ENCODE assay signal across 12 cellular contexts in genomic region chr5:160458971-160459800, GRCh38. TPM values are rescaled to one million over a fixed set of nuclear protein-coding genes. Genes with fewer than 3 reads are reported as not detected.
DNase-seq lines count a peak whose midpoint lies in the region; ATAC-seq and TF ChIP-seq lines count a peak whose summit lies in the region.
"Had no signal": no experiment of that assay in that cellular context is flagged by ENCODE, and none has a peak within 500 bp of the region (broad histone marks: within the 10 kb centered on the region; RNA-seq: fewer than 3 reads in every experiment).

No MANE protein-coding gene starts in this region.

- POLR2A ChIA-PET in WTC11 (lab: Charles Lee), result no interaction called here

- H3K27me3 Mint-ChIP-seq in natural killer cell treated with Interleukin-12 subunit alpha and Interleukin-12 subunit beta and Interleukin-15 and Interleukin-18, amount 100 ng/mL, for 72 hours, result peaks cover 4 to 6% of the 10 kb centered on the region in 2 donors
- H3K27me3 Mint-ChIP-seq in natural killer cell (ENCODE audit: low read depth in 2 of 2) (peaks cover 3 to 17% of the 10 kb centered on the region in 2 donors), immature natural killer cell (ENCODE audit: low read depth in 3 of 3) (peaks cover 0 to 2% (median 2%) of the 10 kb centered on the region in 3 donors), WTC11 (ENCODE audit: low read depth) (no peaks in the 10 kb centered on the region)

- peaks cover 28 to 32% of the 10 kb centered on the region in 2 donors for H3K4me1 Mint-ChIP-seq in natural killer cell treated with Interleukin-12 subunit alpha and Interleukin-12 subunit beta and Interleukin-15 and Interleukin-18, amount 100 ng/mL, for 72 hours (ENCODE audit: low read depth in 2 of 2)
- peaks cover 4 to 18% of the 10 kb centered on the region in 2 donors for H3K4me1 Mint-ChIP-seq in natural killer cell
- H3K4me1 Mint-ChIP-seq in immature natural killer cell, result peaks cover 3 to 6% of the 10 kb centered on the region in 2 donors
- peaks cover 8% of the 10 kb centered on the region; the same call in 1 of the 2 replicates for H3K4me1 Mint-ChIP-seq in WTC11

- peak in 1 of 2 donors; percentile 68 for ATAC-seq in natural killer cell treated with Interleukin-12 subunit alpha and Interleukin-12 subunit beta and Interleukin-15 and Interleukin-18, amount 100 ng/mL, for 72 hours
- ATAC-seq in natural killer cell (no peak), GM21825 (IDR thresholded peaks at IDR 0.05; ENCODE audit: unreplicated experiment) (peak; percentile 70), HG03442 (IDR thresholded peaks at IDR 0.05; ENCODE audit: unreplicated experiment) (peak; percentile 91), WTC11 (no peak)
- ATAC-seq: gastroesophageal sphincter had no signal

- H3K27ac Mint-ChIP-seq in natural killer cell treated with Interleukin-12 subunit alpha and Interleukin-12 subunit beta and Interleukin-15 and Interleukin-18, amount 100 ng/mL, for 72 hours, result peak overlapping the region; percentile 24 to 27
- H3K27ac Mint-ChIP-seq in natural killer cell (no peak overlapping the region), immature natural killer cell (no peak overlapping the region), WTC11 (no peak overlapping the region)

- peak overlapping the region; percentile 2 for H3K4me3 Mint-ChIP-seq in natural killer cell treated with Interleukin-12 subunit alpha and Interleukin-12 subunit beta and Interleukin-15 and Interleukin-18, amount 100 ng/mL, for 72 hours
- H3K4me3 Mint-ChIP-seq in natural killer cell (no peak overlapping the region), immature natural killer cell (no peak overlapping the region), WTC11 (no peak overlapping the region)

- TF ChIP-seq CTCF in natural killer cell (IDR thresholded peaks at IDR 0.05) (no peak), WTC11 (IDR thresholded peaks at IDR 0.05) (no peak)

- intact Hi-C loops in natural killer cell (cut with micrococcal nuclease), result no loop called here

- CTCF ChIA-PET in WTC11 (lab: Charles Lee), result interaction anchor here (1.7 kb wide), 2 partner anchors 20 to 21 kb away, joined by 10 to 36 read pairs; no protein-coding TSS in a partner anchor

- no peaks in the 10 kb centered on the region for H3K9me3 Mint-ChIP-seq in natural killer cell treated with Interleukin-12 subunit alpha and Interleukin-12 subunit beta and Interleukin-15 and Interleukin-18, amount 100 ng/mL, for 72 hours
- H3K9me3 Mint-ChIP-seq in natural killer cell, result no peaks in the 10 kb centered on the region
- no peaks in the 10 kb centered on the region for H3K9me3 Mint-ChIP-seq in immature natural killer cell
- peaks cover 21% of the 10 kb centered on the region for H3K9me3 Mint-ChIP-seq in WTC11

- H3K36me3 Mint-ChIP-seq in natural killer cell treated with Interleukin-12 subunit alpha and Interleukin-12 subunit beta and Interleukin-15 and Interleukin-18, amount 100 ng/mL, for 72 hours, result no peaks in the 10 kb centered on the region
- H3K36me3 Mint-ChIP-seq in natural killer cell (no peaks in the 10 kb centered on the region), immature natural killer cell (no peaks in the 10 kb centered on the region), WTC11 (peaks cover 4% of the 10 kb centered on the region; the same call in 1 of the 2 replicates)

- no peak for DNase-seq in natural killer cell treated with Interleukin-12 subunit alpha and Interleukin-12 subunit beta and Interleukin-15 and Interleukin-18, amount 100 ng/mL, for 72 hours (ENCODE audit: low spot score)
- no peak for DNase-seq in natural killer cell
- no peak for DNase-seq in immature natural killer cell
- no peak for DNase-seq in NCI-H446 (lab: John Stamatoyannopoulos, UW)
- DNase-seq in WTC11 (ENCODE audit: low spot score), result no peak
- no peak for DNase-seq in DMS153 treated with DMSO at 0.1 percent for 48 hours (lab: John Stamatoyannopoulos, UW; ENCODE audit: unreplicated experiment)
- DNase-seq: Kasumi-1; stimulated activated CD4-positive, alpha-beta T cell treated with anti-CD3 and anti-CD28 coated beads, Interleukin-2, amount 100 ng/mL, for 24 hours; WERI-Rb-1 had no signal

TF ChIP-seq in WTC11, 78 proteins besides CTCF, POLR2A, EP300 and RAD21:
- no peak for TF ChIP-seq ATF2 (CRISPR knock-in tag; IDR thresholded peaks at IDR 0.05; ENCODE audit: borderline replicate concordance, low read depth)
- TF ChIP-seq ETV6 (CRISPR knock-in tag; IDR thresholded peaks at IDR 0.05), result no peak
- no peak for TF ChIP-seq FOXJ3 (CRISPR knock-in tag; IDR thresholded peaks at IDR 0.05; ENCODE audit: borderline replicate concordance)
- TF ChIP-seq ZNF219 (CRISPR knock-in tag; IDR thresholded peaks at IDR 0.05; ENCODE audit: borderline replicate concordance), result no peak
- TF ChIP-seq CREB1 (CRISPR knock-in tag; IDR thresholded peaks at IDR 0.05), result no peak
- no peak for TF ChIP-seq TEAD1 (CRISPR knock-in tag; IDR thresholded peaks at IDR 0.05)
- TF ChIP-seq NR3C1 (CRISPR knock-in tag; conservative IDR thresholded peaks at IDR 0.05; ENCODE audit: low read depth), result no peak
- TF ChIP-seq ERG (CRISPR knock-in tag; IDR thresholded peaks at IDR 0.05), result no peak
- no peak for TF ChIP-seq HMGA2 (CRISPR knock-in tag; IDR thresholded peaks at IDR 0.05)
- no peak for TF ChIP-seq GABPB1 (CRISPR knock-in tag; IDR thresholded peaks at IDR 0.05)
- TF ChIP-seq KAT7 (CRISPR knock-in tag; IDR thresholded peaks at IDR 0.05; ENCODE audit: borderline replicate concordance), result no peak
- no peak for TF ChIP-seq NR1H2 (CRISPR knock-in tag; IDR thresholded peaks at IDR 0.05)
- TF ChIP-seq ZMAT4 (CRISPR knock-in tag; IDR thresholded peaks at IDR 0.05), result no peak
- TF ChIP-seq ZNF396 (CRISPR knock-in tag; IDR thresholded peaks at IDR 0.05; ENCODE audit: borderline replicate concordance), result no peak

RNA-seq across cellular contexts. Expression of gene PTTG1, which starts 37.5 kb away (rescaled TPM):
- total RNA-seq in natural killer cell treated with Interleukin-12 subunit alpha and Interleukin-12 subunit beta and Interleukin-15 and Interleukin-18, amount 100 ng/mL, for 72 hours, result 100 to 1,000 TPM; 139 to 241 TPM
- 10 to 100 TPM; 11.7 to 14.8 (median 12.1) TPM for total RNA-seq in natural killer cell
- 10 to 100 TPM in 2 of 3 donors, 1 to 10 TPM in 1; 3.0 to 15.4 (median 12.1) TPM for polyA plus RNA-seq in immature natural killer cell
- 239 to 273 TPM (median 270 TPM) in 3 replicates for total RNA-seq in WTC11 (2021)

RNA-seq across cellular contexts. Expression of gene SLU7, which starts 40.3 kb away (rescaled TPM):
- total RNA-seq in natural killer cell treated with Interleukin-12 subunit alpha and Interleukin-12 subunit beta and Interleukin-15 and Interleukin-18, amount 100 ng/mL, for 72 hours, result 10 to 100 TPM; 50.7 to 62.0 TPM
- total RNA-seq in natural killer cell (100 to 1,000 TPM; 114 to 143 (median 118) TPM), WTC11 (2021) (28.7 to 33.3 TPM (median 32.5 TPM) in 3 replicates)
- 100 to 1,000 TPM in 1 of 3 donors, 10 to 100 TPM in 2; 38.8 to 117 (median 71.0) TPM for polyA plus RNA-seq in immature natural killer cell

RNA-seq across cellular contexts. Expression of gene FAM200C, which starts 59.3 kb away (rescaled TPM):
- under 1 TPM; 0.78 to 1.00 TPM for total RNA-seq in natural killer cell treated with Interleukin-12 subunit alpha and Interleukin-12 subunit beta and Interleukin-15 and Interleukin-18, amount 100 ng/mL, for 72 hours
- under 1 TPM; 0.28 to 0.57 (median 0.33) TPM for total RNA-seq in natural killer cell
- polyA plus RNA-seq in immature natural killer cell, result under 1 TPM in 2 of 3 donors, not detected in 1; 0.36 to 0.48 TPM
- 5.4 to 7.2 TPM (median 6.3 TPM) in 3 replicates for total RNA-seq in WTC11 (2021)

Comparison
In these comparisons a context has a peak if more than half of its experiments do, and no peak if none do; other contexts are left out.
1. H3K27ac Mint-ChIP-seq: peak in natural killer cell treated with Interleukin-12 subunit alpha and Interleukin-12 subunit beta and Interleukin-15 and Interleukin-18, amount 100 ng/mL, for 72 hours (2 of 2); none in natural killer cell (0 of 2), immature natural killer cell (0 of 6) and WTC11 (single experiment).
2. RNA of gene PTTG1, which starts 37.5 kb away (total RNA-seq): 139 to 241 TPM in natural killer cell treated with Interleukin-12 subunit alpha and Interleukin-12 subunit beta and Interleukin-15 and Interleukin-18, amount 100 ng/mL, for 72 hours and 239 to 273 TPM in WTC11; 11.7 to 14.8 TPM in natural killer cell; every median in the first group is over 4 times any median in the second.
3. ATAC-seq: peak in GM21825 (single experiment) and HG03442 (single experiment); none in natural killer cell (0 of 3) and WTC11 (single experiment).